Comparison of ENCODE assay signal across 1 cellular context in the genomic region with DNA sequence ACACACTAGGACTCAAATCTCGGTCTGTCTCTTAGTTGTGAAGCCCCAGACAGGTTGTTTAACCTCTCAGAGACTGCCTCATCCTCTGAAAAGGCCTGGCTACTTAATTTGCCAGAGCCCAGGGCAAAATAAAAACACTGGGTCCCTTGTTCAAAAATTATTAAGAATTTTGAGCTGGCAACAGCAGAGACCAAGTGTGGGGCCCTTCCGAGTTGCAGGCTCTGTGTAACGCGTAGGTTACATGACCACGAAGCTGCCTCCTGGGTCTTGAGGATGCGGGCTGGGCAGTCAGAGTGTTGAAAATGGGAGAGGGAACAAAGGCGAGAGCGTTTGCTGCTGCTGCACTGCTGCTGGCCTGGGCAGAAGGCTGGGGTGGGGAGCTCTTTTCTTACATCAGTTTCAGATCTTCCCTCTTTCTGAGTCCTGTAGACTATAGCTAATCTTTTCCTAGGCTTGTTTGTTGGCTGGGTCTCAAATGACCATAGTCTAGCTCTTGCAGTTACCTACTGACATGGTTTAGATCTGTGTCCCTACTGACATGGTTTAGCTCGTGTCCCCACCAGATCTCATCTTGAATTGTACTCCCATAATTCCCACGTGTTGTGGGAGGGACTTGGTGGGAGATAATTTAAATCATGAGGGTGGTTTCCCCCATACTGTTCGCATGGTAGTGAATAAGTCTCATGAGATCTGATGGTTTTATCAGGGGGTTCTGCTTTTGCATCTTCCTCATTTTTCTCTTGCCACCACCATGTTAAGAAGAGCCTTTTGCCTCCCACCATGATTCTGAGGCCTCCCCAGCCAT.
TF ChIP-seq lines count a peak whose summit lies in the region.

No MANE protein-coding gene starts in this region.

TF ChIP-seq in K562, 482 proteins besides CTCF, POLR2A, EP300 and RAD21 (continued from another document and continues in another):
- no peak for TF ChIP-seq THRA (IDR thresholded peaks at IDR 0.05)
- peak; percentile 73 for TF ChIP-seq DDX20 (tag; IDR thresholded peaks at IDR 0.05; ENCODE audit: low read depth)
- no peak for TF ChIP-seq CCAR2 (IDR thresholded peaks at IDR 0.05; ENCODE audit: low read depth, low read length)
- TF ChIP-seq, protein P1, sequence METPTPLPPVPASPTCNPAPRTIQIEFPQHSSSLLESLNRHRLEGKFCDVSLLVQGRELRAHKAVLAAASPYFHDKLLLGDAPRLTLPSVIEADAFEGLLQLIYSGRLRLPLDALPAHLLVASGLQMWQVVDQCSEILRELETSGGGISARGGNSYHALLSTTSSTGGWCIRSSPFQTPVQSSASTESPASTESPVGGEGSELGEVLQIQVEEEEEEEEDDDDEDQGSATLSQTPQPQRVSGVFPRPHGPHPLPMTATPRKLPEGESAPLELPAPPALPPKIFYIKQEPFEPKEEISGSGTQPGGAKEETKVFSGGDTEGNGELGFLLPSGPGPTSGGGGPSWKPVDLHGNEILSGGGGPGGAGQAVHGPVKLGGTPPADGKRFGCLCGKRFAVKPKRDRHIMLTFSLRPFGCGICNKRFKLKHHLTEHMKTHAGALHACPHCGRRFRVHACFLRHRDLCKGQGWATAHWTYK (CRISPR knock-in tag; IDR thresholded peaks at IDR 0.05) = no peak; the same call in 1 of the 2 replicates
- TF ChIP-seq CREB3 (tag; conservative IDR thresholded peaks at IDR 0.05; ENCODE audit: low read depth) = peak; percentile 80
- TF ChIP-seq ZNF407 (IDR thresholded peaks at IDR 0.05; ENCODE audit: low read depth) = no peak
- TF ChIP-seq HCFC1 (IDR thresholded peaks at IDR 0.05; ENCODE audit: low read depth, low read length) = no peak
- no peak for TF ChIP-seq SMC3 (conservative IDR thresholded peaks at IDR 0.05; ENCODE audit: insufficient read depth, low read depth, low read length)
- no peak for TF ChIP-seq ZNF77 (CRISPR knock-in tag; IDR thresholded peaks at IDR 0.05)
- no peak for TF ChIP-seq ARNT (IDR thresholded peaks at IDR 0.05)
- no peak for TF ChIP-seq JUNB (CRISPR knock-in tag; conservative IDR thresholded peaks at IDR 0.05)
- TF ChIP-seq RBM22 (IDR thresholded peaks at IDR 0.05; ENCODE audit: low read depth, low read length, poor library complexity, severe bottlenecking) = no peak
- no peak for TF ChIP-seq ZNF277 (CRISPR knock-in tag; IDR thresholded peaks at IDR 0.05; ENCODE audit: borderline replicate concordance)
- TF ChIP-seq ZKSCAN3 (CRISPR knock-in tag; IDR thresholded peaks at IDR 0.05) = no peak
- TF ChIP-seq NFE2 (IDR thresholded peaks at IDR 0.05; ENCODE audit: low read depth) = no peak
- TF ChIP-seq SAP30 (IDR thresholded peaks at IDR 0.05; ENCODE audit: borderline replicate concordance, insufficient read depth, low read depth, low read length, poor library complexity, severe bottlenecking) = no peak
- no peak for TF ChIP-seq ARID2 (IDR thresholded peaks at IDR 0.05)
- no peak for TF ChIP-seq GTF3C2 (IDR thresholded peaks at IDR 0.05; ENCODE audit: borderline replicate concordance, extremely low read depth, insufficient read length)
- TF ChIP-seq TEAD1 (CRISPR knock-in tag; IDR thresholded peaks at IDR 0.05) = peak in 1 of 2 experiments; percentile 55; a peak in 1 of 4 replicates
- no peak for TF ChIP-seq ZNF121 (CRISPR knock-in tag; conservative IDR thresholded peaks at IDR 0.05)
- TF ChIP-seq, protein P2, sequence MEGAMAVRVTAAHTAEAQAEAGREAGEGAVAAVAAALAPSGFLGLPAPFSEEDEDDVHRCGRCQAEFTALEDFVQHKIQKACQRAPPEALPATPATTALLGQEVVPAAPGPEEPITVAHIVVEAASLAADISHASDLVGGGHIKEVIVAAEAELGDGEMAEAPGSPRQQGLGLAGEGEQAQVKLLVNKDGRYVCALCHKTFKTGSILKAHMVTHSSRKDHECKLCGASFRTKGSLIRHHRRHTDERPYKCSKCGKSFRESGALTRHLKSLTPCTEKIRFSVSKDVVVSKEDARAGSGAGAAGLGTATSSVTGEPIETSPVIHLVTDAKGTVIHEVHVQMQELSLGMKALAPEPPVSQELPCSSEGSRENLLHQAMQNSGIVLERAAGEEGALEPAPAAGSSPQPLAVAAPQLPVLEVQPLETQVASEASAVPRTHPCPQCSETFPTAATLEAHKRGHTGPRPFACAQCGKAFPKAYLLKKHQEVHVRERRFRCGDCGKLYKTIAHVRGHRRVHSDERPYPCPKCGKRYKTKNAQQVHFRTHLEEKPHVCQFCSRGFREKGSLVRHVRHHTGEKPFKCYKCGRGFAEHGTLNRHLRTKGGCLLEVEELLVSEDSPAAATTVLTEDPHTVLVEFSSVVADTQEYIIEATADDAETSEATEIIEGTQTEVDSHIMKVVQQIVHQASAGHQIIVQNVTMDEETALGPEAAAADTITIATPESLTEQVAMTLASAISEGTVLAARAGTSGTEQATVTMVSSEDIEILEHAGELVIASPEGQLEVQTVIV (CRISPR knock-in tag; IDR thresholded peaks at IDR 0.05; ENCODE audit: borderline replicate concordance) = peak; percentile 43; the same call in 1 of the 2 replicates
- no peak; the same call in 1 of the 2 replicates for TF ChIP-seq SNAPC5 (CRISPR knock-in tag; IDR thresholded peaks at IDR 0.05)
- TF ChIP-seq ZBTB34 (CRISPR knock-in tag; IDR thresholded peaks at IDR 0.05) = no peak
- TF ChIP-seq MBD1 (CRISPR knock-in tag; IDR thresholded peaks at IDR 0.05) = no peak
- no peak for TF ChIP-seq HNRNPK (IDR thresholded peaks at IDR 0.05; ENCODE audit: low read depth, low read length, poor library complexity, severe bottlenecking)
- TF ChIP-seq STAT5B (CRISPR knock-in tag; IDR thresholded peaks at IDR 0.05) = no peak
- no peak for TF ChIP-seq IFI16 (CRISPR knock-in tag; IDR thresholded peaks at IDR 0.05)
- TF ChIP-seq HIVEP1 (CRISPR knock-in tag; IDR thresholded peaks at IDR 0.05) = no peak
